ENCODE assay signal across 28 cellular contexts in the genomic region with DNA sequence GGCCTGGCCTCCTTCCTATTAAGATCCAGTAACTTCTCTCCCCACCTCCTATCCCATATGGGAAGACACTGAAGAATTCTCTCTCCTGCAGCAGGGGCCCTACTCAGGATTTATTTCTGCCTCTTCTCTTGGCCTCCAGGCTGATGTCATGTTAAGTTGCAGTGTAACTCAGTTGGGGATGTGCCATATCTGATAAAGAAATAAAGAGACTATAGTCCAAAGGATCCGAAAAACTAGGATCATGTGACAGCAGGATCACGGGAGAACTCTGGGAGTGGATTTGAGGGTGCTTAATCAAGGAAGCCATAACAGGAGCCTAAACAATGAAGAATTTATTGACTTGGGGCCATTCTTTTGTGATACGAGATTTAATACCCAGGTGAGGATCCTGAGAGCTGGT. TPM values are rescaled to one million over a fixed set of nuclear protein-coding genes. Genes with fewer than 3 reads are reported as not detected.
"Had no signal": no experiment of that assay in that cellular context is flagged by ENCODE, and none has a peak within 500 bp of the region (broad histone marks: within the 10 kb centered on the region; RNA-seq: fewer than 3 reads in every experiment).

No MANE protein-coding gene starts in this region.

- ATAC-seq: gastroesophageal sphincter; heart right ventricle; left cardiac atrium; lower lobe of right lung; natural killer cell treated with Interleukin-12 subunit alpha and Interleukin-12 subunit beta and Interleukin-15 and Interleukin-18, amount 100 ng/mL, for 72 hours; pancreas; sciatic nerve; stimulated activated effector memory CD8-positive, alpha-beta T cell treated with anti-CD3 and anti-CD28 coated beads, Interleukin-12 subunit alpha, Interleukin-12 subunit beta, amount 100 ng/mL, for 72 hours; stimulated activated naive CD8-positive, alpha-beta T cell treated with anti-CD3 and anti-CD28 coated beads, Interleukin-15, Interleukin-2, amounts not matched to agents 100 U/mL and 50 U/mL, for 24 hours had no signal

- H3K27me3 ChIP-seq: dorsolateral prefrontal cortex, neutrophil, testis had no signal

- H3K27ac ChIP-seq: dorsolateral prefrontal cortex, gastroesophageal sphincter, heart right ventricle, left ventricle myocardium inferior, lower lobe of right lung, neutrophil, pancreas, testis, tibial artery had no signal

- DNase-seq: dorsolateral prefrontal cortex; effector CD4-positive, alpha-beta T cell; foreskin fibroblast; heart right ventricle; hippocampal formation; left cardiac atrium; left ventricle myocardium inferior; lower lobe of right lung; naive B cell; pancreas; stimulated activated CD4-positive, alpha-beta T cell treated with anti-CD3 and anti-CD28 coated beads, Interleukin-2, amount 100 ng/mL, for 24 hours; stimulated activated CD4-positive, alpha-beta T cell treated with anti-CD3 and anti-CD28 coated beads, Interleukin-4, amount 100 ng/mL, for 24 hours; stimulated activated naive CD8-positive, alpha-beta T cell treated with anti-CD3 and anti-CD28 coated beads, Interleukin-15, Interleukin-2, amounts not matched to agents 100 U/mL and 50 U/mL, for 24 hours; substantia nigra; testis; tibial artery had no signal

- H3K4me3 ChIP-seq: dorsolateral prefrontal cortex, gastroesophageal sphincter, heart right ventricle, left ventricle myocardium inferior, lower lobe of right lung, pancreas, testis, tibial artery had no signal

- H3K4me1 ChIP-seq: gastroesophageal sphincter, left ventricle myocardium inferior, lower lobe of right lung, pancreas, testis, tibial artery had no signal

- H3K9me3 ChIP-seq: neutrophil, pancreas, testis had no signal

- H3K36me3 ChIP-seq: gastroesophageal sphincter, heart right ventricle, left ventricle myocardium inferior, lower lobe of right lung, pancreas, tibial artery had no signal

RNA-seq across cellular contexts. Expression of a gene that starts 38.5 kb away (rescaled TPM):
- total RNA-seq: gastroesophageal sphincter; heart right ventricle; kidney epithelial cell; left cardiac atrium; left ventricle myocardium inferior; lower lobe of right lung; mononuclear cell; natural killer cell treated with Interleukin-12 subunit alpha and Interleukin-12 subunit beta and Interleukin-15 and Interleukin-18, amount 100 ng/mL, for 72 hours; neural crest cell; omental fat pad; pancreas; posterior vena cava; pulmonary artery endothelial cell; sciatic nerve; testis; urinary bladder had no signal
- polyA plus RNA-seq: heart right ventricle, pancreas, urinary bladder had no signal

RNA-seq across cellular contexts. Expression of a gene that starts 46.4 kb away (rescaled TPM):
- total RNA-seq: heart right ventricle; kidney epithelial cell; left cardiac atrium; left ventricle myocardium inferior; natural killer cell treated with Interleukin-12 subunit alpha and Interleukin-12 subunit beta and Interleukin-15 and Interleukin-18, amount 100 ng/mL, for 72 hours; omental fat pad; posterior vena cava; pulmonary artery endothelial cell; sciatic nerve; urinary bladder had no signal
- polyA plus RNA-seq: urinary bladder had no signal
